Comparison of ENCODE assay signal across 8 cellular contexts in the genomic region with DNA sequence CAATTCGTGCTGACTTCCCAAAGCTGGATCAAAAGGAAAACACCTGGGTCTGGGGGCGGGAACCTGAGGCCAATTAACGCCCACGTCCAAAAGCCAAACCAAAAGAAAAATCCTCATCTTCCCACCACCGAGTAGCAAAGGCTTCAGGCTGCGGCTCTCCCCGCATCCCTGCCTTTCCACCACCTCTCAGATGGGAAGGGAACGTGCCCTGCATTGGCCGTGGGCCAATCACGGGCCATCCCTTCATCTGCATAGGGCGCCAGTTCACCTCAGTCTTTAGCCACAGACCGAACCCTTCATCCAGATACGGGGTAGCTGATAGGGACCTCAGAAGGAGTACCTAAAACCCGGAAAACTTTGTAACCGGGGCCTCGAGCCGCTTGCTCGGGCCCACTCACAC. TPM values are rescaled to one million over a fixed set of nuclear protein-coding genes. Genes with fewer than 3 reads are reported as not detected.
DNase-seq lines count a peak whose midpoint lies in the region; ATAC-seq and TF ChIP-seq lines count a peak whose summit lies in the region.

No MANE protein-coding gene starts in this region.

- no peaks in the 10 kb centered on the region for H3K9me3 ChIP-seq in OCI-LY7 (ENCODE audit: low read length)

- POLR2A ChIA-PET in OCI-LY7 (lab: Charles Lee) = no interaction called here

- ATAC-seq in HG03097 (IDR thresholded peaks at IDR 0.05; ENCODE audit: low FRiP score, unreplicated experiment) (no peak), HG03521 (IDR thresholded peaks at IDR 0.05; ENCODE audit: unreplicated experiment) (no peak)

- H3K4me3 ChIP-seq in GM12864 (ENCODE audit: low read depth, low read length) (peak overlapping the region; percentile 97), OCI-LY7 (ENCODE audit: low read depth, low read length, poor library complexity, severe bottlenecking) (peak overlapping the region; percentile 91)

- no peak overlapping the region for H3K27ac ChIP-seq in OCI-LY7 (ENCODE audit: low read depth, low read length, poor library complexity, severe bottlenecking)

- no peaks in the 10 kb centered on the region; the same call in 1 of the 2 replicates for H3K79me2 ChIP-seq in OCI-LY7 (ENCODE audit: insufficient read depth, low read depth, low read length)

- H4K20me1 ChIP-seq in OCI-LY7 (ENCODE audit: insufficient read depth, low read length) = no peaks in the 10 kb centered on the region

- DNase-seq in GM12864 (ENCODE audit: low read depth) (no peak), OCI-LY7 (ENCODE audit: low spot score) (peak; percentile 5), mesothelial cell of epicardium (ENCODE audit: low spot score in 2 of 2, unreplicated experiment in 2 of 2) (no peak), 8988T (no peak), DMS79 treated with DMSO at 0.1 percent for 48 hours (lab: John Stamatoyannopoulos, UW) (no peak)

- H3K9me3 Mint-ChIP-seq in dendritic cell treated with granulocyte-macrophage colony-stimulating factor and Interleukin-4, amounts not matched to agents 40 ng/mL and 50 ng/mL, for 4 days = no peaks in the 10 kb centered on the region
- H3K9me3 Mint-ChIP-seq in mesothelial cell of epicardium = no peaks in the 10 kb centered on the region

- CTCF ChIA-PET in OCI-LY7 (lab: Charles Lee; ENCODE audit: unreplicated experiment) = interaction anchor here (0.7 kb wide), 1 partner anchor 121 kb away, joined by 3 read pairs; no protein-coding TSS in a partner anchor

- peak overlapping the region; percentile 98 for H3K4me3 Mint-ChIP-seq in dendritic cell treated with granulocyte-macrophage colony-stimulating factor and Interleukin-4, amounts not matched to agents 40 ng/mL and 50 ng/mL, for 4 days
- H3K4me3 Mint-ChIP-seq in mesothelial cell of epicardium = peak overlapping the region; percentile 100

- intact Hi-C loops in OCI-LY7 (cut with micrococcal nuclease; ENCODE audit: unreplicated experiment) = loop anchor here (2.0 kb wide), 1 partner anchor 215 kb away; no protein-coding TSS in a partner anchor
- intact Hi-C loops in dendritic cell treated with granulocyte-macrophage colony-stimulating factor and Interleukin-4, amounts not matched to agents 40 ng/mL and 50 ng/mL, for 4 days (cut with micrococcal nuclease) = loop anchor here (5.0 kb wide), 1 partner anchor 215 kb away; no protein-coding TSS in a partner anchor

- H3K9me2 ChIP-seq in OCI-LY7 (ENCODE audit: insufficient read depth, low read length) = no peaks in the 10 kb centered on the region

- H3K4me2 ChIP-seq in OCI-LY7 (ENCODE audit: low read length) = peak overlapping the region; percentile 89

- H3K4me1 ChIP-seq in OCI-LY7 (ENCODE audit: insufficient read depth, low read length, poor library complexity, severe bottlenecking) = peaks cover 11% of the 10 kb centered on the region

- TSS peak; percentile 70 for BruUV-seq in OCI-LY7 (replicated peaks; lab: Mats Ljungman, UMichigan)

- H3K36me3 ChIP-seq in OCI-LY7 (ENCODE audit: insufficient read depth, low read length) = no peaks in the 10 kb centered on the region

- H3K36me3 Mint-ChIP-seq in dendritic cell treated with granulocyte-macrophage colony-stimulating factor and Interleukin-4, amounts not matched to agents 40 ng/mL and 50 ng/mL, for 4 days (ENCODE audit: low read depth) = peaks cover 20% of the 10 kb centered on the region
- H3K36me3 Mint-ChIP-seq in mesothelial cell of epicardium = no peaks in the 10 kb centered on the region

- H2AFZ ChIP-seq in OCI-LY7 (ENCODE audit: low read length) = peak overlapping the region; percentile 95; the same call in 1 of the 2 replicates

- peaks cover 24% of the 10 kb centered on the region for H3K4me1 Mint-ChIP-seq in dendritic cell treated with granulocyte-macrophage colony-stimulating factor and Interleukin-4, amounts not matched to agents 40 ng/mL and 50 ng/mL, for 4 days (ENCODE audit: low read depth)
- H3K4me1 Mint-ChIP-seq in mesothelial cell of epicardium = peaks cover 21% of the 10 kb centered on the region

- peaks cover 14% of the 10 kb centered on the region for H3K27me3 Mint-ChIP-seq in dendritic cell treated with granulocyte-macrophage colony-stimulating factor and Interleukin-4, amounts not matched to agents 40 ng/mL and 50 ng/mL, for 4 days
- H3K27me3 Mint-ChIP-seq in mesothelial cell of epicardium (ENCODE audit: low read depth) = peaks cover 22% of the 10 kb centered on the region

- H3K27ac Mint-ChIP-seq in dendritic cell treated with granulocyte-macrophage colony-stimulating factor and Interleukin-4, amounts not matched to agents 40 ng/mL and 50 ng/mL, for 4 days = peak overlapping the region; percentile 96
- peak overlapping the region; percentile 92 for H3K27ac Mint-ChIP-seq in mesothelial cell of epicardium

- TF ChIP-seq CTCF in GM12864 (IDR thresholded peaks at IDR 0.05; ENCODE audit: low read depth, low read length, missing control alignments) = no peak
- TF ChIP-seq CTCF in OCI-LY7 (conservative IDR thresholded peaks at IDR 0.05; ENCODE audit: low read length) = no peak
- TF ChIP-seq CTCF in mesothelial cell of epicardium (IDR thresholded peaks at IDR 0.05; ENCODE audit: unreplicated experiment) = no peak

RNA-seq across cellular contexts. Expression of a gene that starts 0.6 kb away (rescaled TPM):
- total RNA-seq in OCI-LY7 (2014; rRNA removed; shearing (Covaris generic)) = 21.1 and 32.4 TPM in 2 replicates
- total RNA-seq in OCI-LY7 (2022) (23.3 and 24.1 TPM in 2 replicates), mesothelial cell of epicardium (18.9 to 19.8 TPM (median 19.0 TPM) in 3 replicates)

RNA-seq across cellular contexts. Expression of a gene that starts 58.6 kb away (rescaled TPM):
- not detected in 2 replicates for total RNA-seq in OCI-LY7 (2014; rRNA removed; shearing (Covaris generic))
- total RNA-seq in OCI-LY7 (2022) = not detected in 2 replicates
- 37.9 to 40.7 TPM (median 38.2 TPM) in 3 replicates for total RNA-seq in mesothelial cell of epicardium

Comparison
In these comparisons a context has a peak if more than half of its experiments do, and no peak if none do; other contexts are left out.
1. RNA of a gene that starts 58.6 kb away (total RNA-seq): 37.9 to 40.7 TPM in mesothelial cell of epicardium; not detected in OCI-LY7; every median in the first group is over 10 times any median in the second.